In genomic region chr15:89017370-89018066, GRCh38 we compare ENCODE assay signal across 8 cellular contexts.
DNase-seq lines count a peak whose midpoint lies in the region; ATAC-seq and TF ChIP-seq lines count a peak whose summit lies in the region.

No MANE protein-coding gene starts in this region.

- intact Hi-C loops in activated CD4-positive, alpha-beta T cell treated with anti-CD3 and anti-CD28 coated beads for 36 hours (cut with DNase I, micrococcal nuclease): loop anchor here (1.0 to 5.0 kb wide), 3 partner anchors 113 to 395 kb away; partner anchors contain the start of gene AEN (in 1 of the 2)

- peak; percentile 91 for TF ChIP-seq CTCF in choroid plexus epithelial cell (conservative IDR thresholded peaks at IDR 0.05; ENCODE audit: low read depth, low read length)

- POLR2A ChIA-PET in activated CD4-positive, alpha-beta T cell treated with anti-CD3 and anti-CD28 coated beads for 36 hours (lab: Charles Lee): no interaction called here

- peak; percentile 68 for DNase-seq in GM04503 (ENCODE audit: low read depth)
- DNase-seq in NCI-H226: peak; percentile 64
- peak; percentile 93 for DNase-seq in activated CD4-positive, alpha-beta T cell treated with anti-CD3 and anti-CD28 coated beads for 36 hours
- DNase-seq in choroid plexus epithelial cell (ENCODE audit: low read depth): peak; percentile 83
- peak; percentile 70 to 81 for DNase-seq in stimulated activated CD4-positive, alpha-beta T cell treated with anti-CD3 and anti-CD28 coated beads, Interleukin-1b, Interleukin-23, amount 100 ng/mL, for 1 hour (ENCODE audit: low read depth in 2 of 2)

- peak overlapping the region; percentile 55 for H3K27ac Mint-ChIP-seq in activated CD4-positive, alpha-beta T cell treated with anti-CD3 and anti-CD28 coated beads for 36 hours

- H3K9me3 Mint-ChIP-seq in activated CD4-positive, alpha-beta T cell treated with anti-CD3 and anti-CD28 coated beads for 36 hours (ENCODE audit: low read depth): no peaks in the 10 kb centered on the region

- peaks cover 3% of the 10 kb centered on the region for H3K27me3 Mint-ChIP-seq in activated CD4-positive, alpha-beta T cell treated with anti-CD3 and anti-CD28 coated beads for 36 hours

- CTCF ChIA-PET in activated CD4-positive, alpha-beta T cell treated with anti-CD3 and anti-CD28 coated beads for 36 hours (lab: Charles Lee): interaction anchor here (0.6 to 8.6 kb wide), 9 partner anchors 9 to 393 kb away, joined by 3 to 73 read pairs (median 3); partner anchors contain the start of gene HAPLN3

- peaks cover 17% of the 10 kb centered on the region for H3K4me1 Mint-ChIP-seq in activated CD4-positive, alpha-beta T cell treated with anti-CD3 and anti-CD28 coated beads for 36 hours

- peak overlapping the region; percentile 35 for H3K4me3 ChIP-seq in choroid plexus epithelial cell (ENCODE audit: low read depth, low read length)

- ATAC-seq in HG02885 (IDR thresholded peaks at IDR 0.05; ENCODE audit: poor library complexity, unreplicated experiment): peak; percentile 70
- peak; percentile 88 for ATAC-seq in activated CD4-positive, alpha-beta T cell treated with anti-CD3 and anti-CD28 coated beads for 36 hours
- no peak for ATAC-seq in GM21786 (IDR thresholded peaks at IDR 0.05; ENCODE audit: unreplicated experiment)

- H3K27me3 ChIP-seq in layer of hippocampus (ENCODE audit: control insufficient read depth, insufficient read depth, low read length): no peaks in the 10 kb centered on the region

- peak overlapping the region; percentile 47 for H3K4me3 Mint-ChIP-seq in activated CD4-positive, alpha-beta T cell treated with anti-CD3 and anti-CD28 coated beads for 36 hours

- H3K36me3 Mint-ChIP-seq in activated CD4-positive, alpha-beta T cell treated with anti-CD3 and anti-CD28 coated beads for 36 hours (ENCODE audit: low read depth): no peaks in the 10 kb centered on the region

- peak overlapping the region; percentile 43 for H3K27ac ChIP-seq in layer of hippocampus (ENCODE audit: low read depth, low read length)
